Comparison of ENCODE assay signal across 30 cellular contexts in genomic region chr1:173580658-173581057, GRCh38. TPM values are rescaled to one million over a fixed set of nuclear protein-coding genes. Genes with fewer than 3 reads are reported as not detected.
"Had no signal": no experiment of that assay in that cellular context is flagged by ENCODE, and none has a peak within 500 bp of the region (broad histone marks: within the 10 kb centered on the region; RNA-seq: fewer than 3 reads in every experiment).

No MANE protein-coding gene starts in this region.

- ATAC-seq: activated naive CD8-positive, alpha-beta T cell treated with anti-CD3 and anti-CD28 coated beads, Interleukin-2, amount 50 U/mL, for 24 hours; activated T-cell treated with anti-CD3 and anti-CD28 coated beads, Interleukin-2, amount 50 U/mL, for 4 hours; body of pancreas; effector memory CD8-positive, alpha-beta T cell; gastroesophageal sphincter had no signal

- H3K4me3 Mint-ChIP-seq: activated CD4-positive, alpha-beta memory T cell treated with anti-CD3 and anti-CD28 coated beads for 36 hours; activated CD4-positive, alpha-beta T cell treated with anti-CD3 and anti-CD28 coated beads for 36 hours; activated CD4-positive, alpha-beta T cell treated with anti-CD3 and anti-CD28 coated beads, Interleukin-2, amount 10 ng/mL, durations not matched to agents 24 days and 14 days; activated naive CD4-positive, alpha-beta T cell treated with anti-CD3 and anti-CD28 coated beads for 36 hours; activated naive CD4-positive, alpha-beta T cell treated with anti-CD3 and anti-CD28 coated beads, Interleukin-2, amount 50 U/mL, for 24 hours; activated naive CD8-positive, alpha-beta T cell treated with anti-CD3 and anti-CD28 coated beads for 36 hours; activated naive CD8-positive, alpha-beta T cell treated with anti-CD3 and anti-CD28 coated beads, Interleukin-2, amount 50 U/mL, for 24 hours; activated T-cell treated with anti-CD3 and anti-CD28 coated beads, Interleukin-2, amount 50 U/mL, for 4 hours; activated T-helper 17 cell treated with anti-CD3 and anti-CD28 coated beads, Interleukin-2, amount 50 U/mL, for 72 hours; effector memory CD8-positive, alpha-beta T cell had no signal

- H3K4me1 Mint-ChIP-seq: activated CD4-positive, alpha-beta T cell treated with anti-CD3 and anti-CD28 coated beads, Interleukin-2, amount 10 ng/mL, durations not matched to agents 24 days and 14 days; activated naive CD4-positive, alpha-beta T cell treated with anti-CD3 and anti-CD28 coated beads, Interleukin-2, amount 50 U/mL, for 24 hours; activated naive CD8-positive, alpha-beta T cell treated with anti-CD3 and anti-CD28 coated beads for 36 hours; activated naive CD8-positive, alpha-beta T cell treated with anti-CD3 and anti-CD28 coated beads, Interleukin-2, amount 50 U/mL, for 24 hours; activated T-helper 17 cell treated with anti-CD3 and anti-CD28 coated beads, Interleukin-2, amount 50 U/mL, for 72 hours had no signal

- H3K27ac Mint-ChIP-seq: activated CD4-positive, alpha-beta T cell treated with anti-CD3 and anti-CD28 coated beads for 36 hours; activated CD4-positive, alpha-beta T cell treated with anti-CD3 and anti-CD28 coated beads, Interleukin-2, amount 10 ng/mL, durations not matched to agents 24 days and 14 days; activated naive CD4-positive, alpha-beta T cell treated with anti-CD3 and anti-CD28 coated beads for 36 hours; activated naive CD4-positive, alpha-beta T cell treated with anti-CD3 and anti-CD28 coated beads, Interleukin-2, amount 50 U/mL, for 24 hours; activated naive CD8-positive, alpha-beta T cell treated with anti-CD3 and anti-CD28 coated beads for 36 hours; activated naive CD8-positive, alpha-beta T cell treated with anti-CD3 and anti-CD28 coated beads, Interleukin-2, amount 50 U/mL, for 24 hours; effector memory CD8-positive, alpha-beta T cell had no signal

- H3K4me3 ChIP-seq: adrenal gland, body of pancreas, esophagus squamous epithelium, gastroesophageal sphincter had no signal

- H3K4me1 ChIP-seq: adrenal gland, body of pancreas, esophagus squamous epithelium, gastroesophageal sphincter had no signal

- H3K27me3 Mint-ChIP-seq: activated naive CD4-positive, alpha-beta T cell treated with anti-CD3 and anti-CD28 coated beads, Interleukin-2, amount 50 U/mL, for 24 hours; activated naive CD8-positive, alpha-beta T cell treated with anti-CD3 and anti-CD28 coated beads for 36 hours had no signal

- H3K27me3 ChIP-seq: adrenal gland, body of pancreas, gastroesophageal sphincter had no signal

- H3K27ac ChIP-seq: adrenal gland, body of pancreas, esophagus squamous epithelium, gastroesophageal sphincter had no signal

- DNase-seq: activated CD4-positive, alpha-beta memory T cell treated with anti-CD3 and anti-CD28 coated beads for 36 hours; activated CD4-positive, alpha-beta T cell treated with anti-CD3 and anti-CD28 coated beads for 36 hours; activated CD4-positive, alpha-beta T cell treated with anti-CD3 and anti-CD28 coated beads, Interleukin-2, amount 10 ng/mL, durations not matched to agents 24 days and 14 days; activated CD4-positive, CD25-positive, alpha-beta regulatory T cell; activated CD4-positive, CD25-positive, alpha-beta regulatory T cell treated with anti-CD3 and anti-CD28 coated beads, Interleukin-2, amount 50 U/mL, for 72 hours; activated effector memory CD4-positive, alpha-beta T cell treated with anti-CD3 and anti-CD28 coated beads, Interleukin-2, amount 50 U/mL, for 16 hours; activated naive CD4-positive, alpha-beta T cell treated with anti-CD3 and anti-CD28 coated beads for 36 hours; activated naive CD8-positive, alpha-beta T cell treated with anti-CD3 and anti-CD28 coated beads for 36 hours; activated naive CD8-positive, alpha-beta T cell treated with anti-CD3 and anti-CD28 coated beads, Interleukin-2, amount 50 U/mL, for 24 hours; activated T-cell treated with anti-CD3 and anti-CD28 coated beads, Interleukin-2, amount 50 U/mL, for 4 hours; adrenal gland; amygdala; aorta; body of pancreas; caudate nucleus; cortex of kidney; dermis blood vessel endothelial cell; effector CD4-positive, alpha-beta T cell; effector memory CD8-positive, alpha-beta T cell; esophagus squamous epithelium; foreskin melanocyte had no signal

- H3K9me3 ChIP-seq: adrenal gland, body of pancreas, esophagus squamous epithelium, gastroesophageal sphincter had no signal

- H3K36me3 ChIP-seq: adrenal gland, esophagus squamous epithelium, gastroesophageal sphincter had no signal

- H3K9me3 Mint-ChIP-seq: activated CD4-positive, alpha-beta memory T cell treated with anti-CD3 and anti-CD28 coated beads for 36 hours; activated CD4-positive, alpha-beta T cell treated with anti-CD3 and anti-CD28 coated beads, Interleukin-2, amount 10 ng/mL, durations not matched to agents 24 days and 14 days; activated naive CD4-positive, alpha-beta T cell treated with anti-CD3 and anti-CD28 coated beads for 36 hours; activated naive CD4-positive, alpha-beta T cell treated with anti-CD3 and anti-CD28 coated beads, Interleukin-2, amount 50 U/mL, for 24 hours; activated naive CD8-positive, alpha-beta T cell treated with anti-CD3 and anti-CD28 coated beads for 36 hours; activated naive CD8-positive, alpha-beta T cell treated with anti-CD3 and anti-CD28 coated beads, Interleukin-2, amount 50 U/mL, for 24 hours; activated T-cell treated with anti-CD3 and anti-CD28 coated beads, Interleukin-2, amount 50 U/mL, for 4 hours; activated T-helper 17 cell treated with anti-CD3 and anti-CD28 coated beads, Interleukin-2, amount 50 U/mL, for 72 hours; effector memory CD8-positive, alpha-beta T cell had no signal

- H3K36me3 Mint-ChIP-seq: activated CD4-positive, alpha-beta memory T cell treated with anti-CD3 and anti-CD28 coated beads for 36 hours; activated naive CD4-positive, alpha-beta T cell treated with anti-CD3 and anti-CD28 coated beads, Interleukin-2, amount 50 U/mL, for 24 hours; activated naive CD8-positive, alpha-beta T cell treated with anti-CD3 and anti-CD28 coated beads for 36 hours had no signal

RNA-seq across cellular contexts. Expression of gene SLC9C2, which starts 22.2 kb away (rescaled TPM):
- total RNA-seq: activated CD4-positive, alpha-beta memory T cell treated with anti-CD3 and anti-CD28 coated beads for 36 hours; activated CD4-positive, alpha-beta T cell treated with anti-CD3 and anti-CD28 coated beads for 36 hours; activated CD4-positive, alpha-beta T cell treated with anti-CD3 and anti-CD28 coated beads, Interleukin-2, amount 10 ng/mL, durations not matched to agents 24 days and 14 days; activated naive CD4-positive, alpha-beta T cell treated with anti-CD3 and anti-CD28 coated beads for 36 hours; activated naive CD8-positive, alpha-beta T cell treated with anti-CD3 and anti-CD28 coated beads for 36 hours; activated T-cell treated with anti-CD3 and anti-CD28 coated beads, Interleukin-2, amount 50 U/mL, for 4 hours; activated T-helper 17 cell treated with anti-CD3 and anti-CD28 coated beads, Interleukin-2, amount 50 U/mL, for 72 hours; aorta; body of pancreas; chondrocyte; dermis blood vessel endothelial cell; esophagus squamous epithelium; fibroblast of lung; fibroblast of villous mesenchyme; gastroesophageal sphincter; glomerular endothelial cell; T-helper 1 cell treated with Interleukin-12 subunit alpha and Interleukin-12 subunit beta and Interleukin-4 antibody, amounts not matched to agents 30 ng/mL and 1 ng/mL, for 36 hours had no signal
- polyA plus RNA-seq: aorta, esophagus, fibroblast of lung had no signal

RNA-seq across cellular contexts. Expression of gene TEX50, which starts 54.5 kb away (rescaled TPM):
- total RNA-seq: activated CD4-positive, alpha-beta memory T cell treated with anti-CD3 and anti-CD28 coated beads for 36 hours; activated CD4-positive, alpha-beta T cell treated with anti-CD3 and anti-CD28 coated beads for 36 hours; activated CD4-positive, alpha-beta T cell treated with anti-CD3 and anti-CD28 coated beads, Interleukin-2, amount 10 ng/mL, durations not matched to agents 24 days and 14 days; activated naive CD4-positive, alpha-beta T cell treated with anti-CD3 and anti-CD28 coated beads for 36 hours; activated naive CD8-positive, alpha-beta T cell treated with anti-CD3 and anti-CD28 coated beads for 36 hours; activated T-cell treated with anti-CD3 and anti-CD28 coated beads, Interleukin-2, amount 50 U/mL, for 4 hours; activated T-helper 17 cell treated with anti-CD3 and anti-CD28 coated beads, Interleukin-2, amount 50 U/mL, for 72 hours; adrenal gland; aorta; body of pancreas; chondrocyte; dermis blood vessel endothelial cell; esophagus squamous epithelium; fibroblast of lung; fibroblast of villous mesenchyme; gastroesophageal sphincter; glomerular endothelial cell; T-helper 1 cell treated with Interleukin-12 subunit alpha and Interleukin-12 subunit beta and Interleukin-4 antibody, amounts not matched to agents 30 ng/mL and 1 ng/mL, for 36 hours had no signal
- polyA plus RNA-seq: adrenal gland, aorta, esophagus, fibroblast of lung had no signal
